ENCODE assay signal across 1 cellular context in the genomic region with DNA sequence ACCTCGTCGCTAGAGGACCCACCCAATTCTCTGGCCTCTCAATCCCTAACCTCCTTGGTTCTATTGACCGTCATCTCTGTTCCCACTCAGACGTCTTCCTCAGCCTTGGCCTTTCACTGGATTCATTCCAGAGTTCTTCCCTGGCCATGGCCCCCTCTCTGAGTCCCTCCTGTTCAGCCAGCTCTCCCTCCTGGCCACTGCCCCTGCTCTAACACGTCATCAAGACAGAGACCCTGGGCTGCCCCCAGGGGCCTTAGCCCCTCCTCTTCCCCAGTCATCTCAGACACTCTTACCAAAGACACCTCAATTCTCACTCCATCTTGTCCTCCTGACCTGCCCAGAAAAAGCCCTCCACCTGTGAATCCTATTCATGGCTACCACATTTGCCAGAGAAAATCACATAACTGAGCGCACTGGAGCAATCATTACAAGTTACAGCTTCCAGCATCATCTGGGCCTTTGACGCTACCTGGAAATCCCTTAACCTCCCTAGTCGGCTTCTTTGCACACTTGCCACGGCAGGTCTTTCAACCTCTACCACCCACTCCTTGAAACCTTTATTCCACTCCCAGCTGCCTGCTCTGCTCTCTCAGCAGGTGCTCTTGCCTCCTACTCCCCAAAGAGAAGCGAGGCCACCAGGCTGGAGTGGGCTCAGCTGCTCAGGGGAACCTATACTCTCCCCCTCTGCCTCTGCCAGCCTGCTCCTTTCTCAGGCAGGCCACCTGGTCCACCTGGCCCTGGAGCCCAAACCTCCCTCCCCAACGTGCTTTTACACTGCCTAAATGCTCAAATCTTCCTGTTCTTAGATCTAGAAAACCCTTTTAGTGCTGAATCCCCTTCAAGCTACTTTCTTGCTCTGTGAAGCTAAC.
TF ChIP-seq lines count a peak whose summit lies in the region.

No MANE protein-coding gene starts in this region.

TF ChIP-seq in A549, 52 proteins besides CTCF, POLR2A, EP300 and RAD21 (continued from another document):
- TF ChIP-seq, protein P1, sequence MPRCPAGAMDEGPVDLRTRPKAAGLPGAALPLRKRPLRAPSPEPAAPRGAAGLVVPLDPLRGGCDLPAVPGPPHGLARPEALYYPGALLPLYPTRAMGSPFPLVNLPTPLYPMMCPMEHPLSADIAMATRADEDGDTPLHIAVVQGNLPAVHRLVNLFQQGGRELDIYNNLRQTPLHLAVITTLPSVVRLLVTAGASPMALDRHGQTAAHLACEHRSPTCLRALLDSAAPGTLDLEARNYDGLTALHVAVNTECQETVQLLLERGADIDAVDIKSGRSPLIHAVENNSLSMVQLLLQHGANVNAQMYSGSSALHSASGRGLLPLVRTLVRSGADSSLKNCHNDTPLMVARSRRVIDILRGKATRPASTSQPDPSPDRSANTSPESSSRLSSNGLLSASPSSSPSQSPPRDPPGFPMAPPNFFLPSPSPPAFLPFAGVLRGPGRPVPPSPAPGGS (IDR thresholded peaks at IDR 0.05) = no peak
- no peak for TF ChIP-seq CHD4 (IDR thresholded peaks at IDR 0.05; ENCODE audit: borderline replicate concordance)
- TF ChIP-seq, protein P2, sequence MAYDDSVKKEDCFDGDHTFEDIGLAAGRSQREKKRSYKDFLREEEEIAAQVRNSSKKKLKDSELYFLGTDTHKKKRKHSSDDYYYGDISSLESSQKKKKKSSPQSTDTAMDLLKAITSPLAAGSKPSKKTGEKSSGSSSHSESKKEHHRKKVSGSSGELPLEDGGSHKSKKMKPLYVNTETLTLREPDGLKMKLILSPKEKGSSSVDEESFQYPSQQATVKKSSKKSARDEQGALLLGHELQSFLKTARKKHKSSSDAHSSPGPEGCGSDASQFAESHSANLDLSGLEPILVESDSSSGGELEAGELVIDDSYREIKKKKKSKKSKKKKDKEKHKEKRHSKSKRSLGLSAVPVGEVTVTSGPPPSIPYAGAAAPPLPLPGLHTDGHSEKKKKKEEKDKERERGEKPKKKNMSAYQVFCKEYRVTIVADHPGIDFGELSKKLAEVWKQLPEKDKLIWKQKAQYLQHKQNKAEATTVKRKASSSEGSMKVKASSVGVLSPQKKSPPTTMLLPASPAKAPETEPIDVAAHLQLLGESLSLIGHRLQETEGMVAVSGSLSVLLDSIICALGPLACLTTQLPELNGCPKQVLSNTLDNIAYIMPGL (CRISPR knock-in tag; IDR thresholded peaks at IDR 0.05; ENCODE audit: borderline replicate concordance) = no peak
- no peak for TF ChIP-seq ZFP36 (IDR thresholded peaks at IDR 0.05; ENCODE audit: borderline replicate concordance, partially characterized antibody)
- TF ChIP-seq, protein P3, sequence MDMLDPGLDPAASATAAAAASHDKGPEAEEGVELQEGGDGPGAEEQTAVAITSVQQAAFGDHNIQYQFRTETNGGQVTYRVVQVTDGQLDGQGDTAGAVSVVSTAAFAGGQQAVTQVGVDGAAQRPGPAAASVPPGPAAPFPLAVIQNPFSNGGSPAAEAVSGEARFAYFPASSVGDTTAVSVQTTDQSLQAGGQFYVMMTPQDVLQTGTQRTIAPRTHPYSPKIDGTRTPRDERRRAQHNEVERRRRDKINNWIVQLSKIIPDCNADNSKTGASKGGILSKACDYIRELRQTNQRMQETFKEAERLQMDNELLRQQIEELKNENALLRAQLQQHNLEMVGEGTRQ (IDR thresholded peaks at IDR 0.05) = no peak
- TF ChIP-seq ZC3H11A (IDR thresholded peaks at IDR 0.05) = no peak
- no peak for TF ChIP-seq NR3C1 (IDR thresholded peaks at IDR 0.05)
- TF ChIP-seq CBX8 (IDR thresholded peaks at IDR 0.05) = no peak
- TF ChIP-seq EHF (CRISPR knock-in tag; IDR thresholded peaks at IDR 0.05) = no peak
- TF ChIP-seq HOXB5 (CRISPR knock-in tag; IDR thresholded peaks at IDR 0.05) = no peak
- TF ChIP-seq FOXS1 (CRISPR knock-in tag; IDR thresholded peaks at IDR 0.05) = no peak
- no peak for TF ChIP-seq REST (IDR thresholded peaks at IDR 0.05)
- no peak for TF ChIP-seq HEYL (CRISPR knock-in tag; IDR thresholded peaks at IDR 0.05)
- no peak for TF ChIP-seq SMC3 (IDR thresholded peaks at IDR 0.05)
